Comparison of ENCODE assay signal across 8 cellular contexts in genomic region chr1:146413911-146414310, GRCh38.
A peak's percentile ranks its signal among the peaks of the same experiment; 100 is the strongest.
DNase-seq lines count a peak whose midpoint lies in the region; ATAC-seq and TF ChIP-seq lines count a peak whose summit lies in the region.
"Not testable (repeated sequence)": the region's sequence is repeated elsewhere in the genome, so short reads cannot be mapped to it uniquely, and the experiment has no call there.

No MANE protein-coding gene starts in this region.

- DNase-seq in DMS 273 (lab: John Stamatoyannopoulos, UW; ENCODE audit: unreplicated experiment) = peak; percentile 26
- peak; percentile 0 for DNase-seq in KBM-7
- not testable (repeated sequence) for DNase-seq in T-cell; stimulated activated naive CD8-positive, alpha-beta T cell treated with anti-CD3 and anti-CD28 coated beads, Interleukin-15, amount 100 ng/mL, for 72 hours
- DNase-seq in activated naive CD4-positive, alpha-beta T cell treated with anti-CD3 and anti-CD28 coated beads, Interleukin-2, amount 10 ng/mL, durations not matched to agents 7 days and 5 days = peak; percentile 22
- DNase-seq in choroid plexus epithelial cell (ENCODE audit: low read depth) = peak; percentile 35
- peak; percentile 28 to 41 for DNase-seq in heart right ventricle
- DNase-seq in mesendoderm = peak; percentile 37

- H4K8ac ChIP-seq in mesendoderm (ENCODE audit: low read depth, low read length) = not testable (repeated sequence)

- not testable (repeated sequence) for H3K23ac ChIP-seq in mesendoderm (ENCODE audit: low read length)

- not testable (repeated sequence) for H3K36me3 Mint-ChIP-seq in T-cell; activated naive CD4-positive, alpha-beta T cell treated with anti-CD3 and anti-CD28 coated beads, Interleukin-2, amount 10 ng/mL, durations not matched to agents 7 days and 5 days

- not testable (repeated sequence) for H3K9ac ChIP-seq in mesendoderm (ENCODE audit: low read length)

- H3K27me3 ChIP-seq in heart right ventricle; mesendoderm (ENCODE audit: insufficient read depth, low read length, poor library complexity): not testable (repeated sequence)

- H3K56ac ChIP-seq in mesendoderm (ENCODE audit: low read length) = not testable (repeated sequence)

- peaks cover 18 to 22% (median 20%) of the 10 kb centered on the region in 3 donors for H3K4me1 Mint-ChIP-seq in T-cell
- peaks cover 19% of the 10 kb centered on the region for H3K4me1 Mint-ChIP-seq in activated naive CD4-positive, alpha-beta T cell treated with anti-CD3 and anti-CD28 coated beads, Interleukin-2, amount 10 ng/mL, durations not matched to agents 7 days and 5 days
- H3K4me1 Mint-ChIP-seq in stimulated activated naive CD8-positive, alpha-beta T cell treated with anti-CD3 and anti-CD28 coated beads, Interleukin-15, amount 100 ng/mL, for 72 hours = peaks cover 20% of the 10 kb centered on the region

- CTCF ChIA-PET in T-cell (lab: Charles Lee); activated naive CD4-positive, alpha-beta T cell treated with anti-CD3 and anti-CD28 coated beads, Interleukin-2, amount 10 ng/mL, durations not matched to agents 7 days and 5 days (lab: Charles Lee): not testable (repeated sequence)

- not testable (repeated sequence) for H3K4me2 ChIP-seq in mesendoderm (ENCODE audit: low read length)

- not testable (repeated sequence) for TF ChIP-seq CTCF in choroid plexus epithelial cell (conservative IDR thresholded peaks at IDR 0.05; ENCODE audit: low read depth, low read length); heart right ventricle (IDR thresholded peaks at IDR 0.05)

- H2BK15ac ChIP-seq in mesendoderm (replicated peaks; ENCODE audit: low read depth) = not testable (repeated sequence)

- not testable (repeated sequence) for ATAC-seq in T-cell (replicated peaks in 1 of 4); heart right ventricle; stimulated activated naive CD8-positive, alpha-beta T cell treated with anti-CD3 and anti-CD28 coated beads, Interleukin-15, amount 100 ng/mL, for 72 hours

- intact Hi-C loops in heart right ventricle (cut with DNase I) = not testable (repeated sequence)

- not testable (repeated sequence) for H3K79me1 ChIP-seq in mesendoderm (ENCODE audit: low read length)

- not testable (repeated sequence) for H3K18ac ChIP-seq in mesendoderm (ENCODE audit: low read length)

- H2BK5ac ChIP-seq in mesendoderm (ENCODE audit: low read length) = not testable (repeated sequence)

- not testable (repeated sequence) for H3K36me3 ChIP-seq in heart right ventricle; mesendoderm (ENCODE audit: control insufficient read depth, insufficient read depth, low read length)

- 7 to 11% methylated on average over 3 to 4 of the region's 6 CpGs for WGBS in heart right ventricle, 2 donors
- WGBS in mesendoderm (ENCODE audit: extremely low coverage, insufficient coverage, low lambda C conversion rate) = no CpG with 5 or more reads among the region's 6 CpGs

- H3K4me3 Mint-ChIP-seq in T-cell = peak overlapping the region in 2 of 3 donors; percentile 59 to 64
- peak overlapping the region; percentile 61 for H3K4me3 Mint-ChIP-seq in activated naive CD4-positive, alpha-beta T cell treated with anti-CD3 and anti-CD28 coated beads, Interleukin-2, amount 10 ng/mL, durations not matched to agents 7 days and 5 days
- peak overlapping the region; percentile 62 to 65 for H3K4me3 Mint-ChIP-seq in stimulated activated naive CD8-positive, alpha-beta T cell treated with anti-CD3 and anti-CD28 coated beads, Interleukin-15, amount 100 ng/mL, for 72 hours

- H4K5ac ChIP-seq in mesendoderm (ENCODE audit: low read length) = not testable (repeated sequence)

- not testable (repeated sequence) for H3K79me2 ChIP-seq in mesendoderm (ENCODE audit: control insufficient read depth, insufficient read depth, low read length)

- H3K27ac ChIP-seq in heart right ventricle = peak overlapping the region in 1 of 10 donors; percentile 62
- not testable (repeated sequence) for H3K27ac ChIP-seq in mesendoderm (ENCODE audit: low read depth, low read length)

- peak overlapping the region; percentile 87 to 88 for H3K27ac Mint-ChIP-seq in T-cell
- H3K27ac Mint-ChIP-seq in activated naive CD4-positive, alpha-beta T cell treated with anti-CD3 and anti-CD28 coated beads, Interleukin-2, amount 10 ng/mL, durations not matched to agents 7 days and 5 days = peak overlapping the region; percentile 84
- H3K27ac Mint-ChIP-seq in stimulated activated naive CD8-positive, alpha-beta T cell treated with anti-CD3 and anti-CD28 coated beads, Interleukin-15, amount 100 ng/mL, for 72 hours = not testable (repeated sequence)

- H2BK120ac ChIP-seq in mesendoderm (ENCODE audit: low read depth, low read length) = not testable (repeated sequence)

- POLR2A ChIA-PET in T-cell (lab: Charles Lee) = not testable (repeated sequence)

- not testable (repeated sequence) for H2AK5ac ChIP-seq in mesendoderm (ENCODE audit: low read length)

- in situ Hi-C loops in KBM-7 (cut with MboI; ENCODE audit: low pct_unique_long_range_greater_than_20kb, low sequenced_read_pairs) = not testable (repeated sequence)

- H3K4me1 ChIP-seq in heart right ventricle; mesendoderm (ENCODE audit: control insufficient read depth, low read depth, low read length): not testable (repeated sequence)

- not testable (repeated sequence) for H3K4me3 ChIP-seq in choroid plexus epithelial cell (ENCODE audit: low read depth, low read length); heart right ventricle; mesendoderm (ENCODE audit: low read length)

- not testable (repeated sequence) for H3K9me3 Mint-ChIP-seq in T-cell; activated naive CD4-positive, alpha-beta T cell treated with anti-CD3 and anti-CD28 coated beads, Interleukin-2, amount 10 ng/mL, durations not matched to agents 7 days and 5 days; stimulated activated naive CD8-positive, alpha-beta T cell treated with anti-CD3 and anti-CD28 coated beads, Interleukin-15, amount 100 ng/mL, for 72 hours

- not testable (repeated sequence) for H3K4ac ChIP-seq in mesendoderm (ENCODE audit: low read depth, low read length)

- not testable (repeated sequence) for H3K9me3 ChIP-seq in heart right ventricle

- not testable (repeated sequence) for H3K27me3 Mint-ChIP-seq in T-cell; activated naive CD4-positive, alpha-beta T cell treated with anti-CD3 and anti-CD28 coated beads, Interleukin-2, amount 10 ng/mL, durations not matched to agents 7 days and 5 days; stimulated activated naive CD8-positive, alpha-beta T cell treated with anti-CD3 and anti-CD28 coated beads, Interleukin-15, amount 100 ng/mL, for 72 hours
